In genomic region chr5:96315431-96315830, GRCh38 we compare ENCODE assay signal across 20 cellular contexts.
DNase-seq lines count a peak whose midpoint lies in the region; ATAC-seq and TF ChIP-seq lines count a peak whose summit lies in the region.
"Had no signal": no experiment of that assay in that cellular context is flagged by ENCODE, and none has a peak within 500 bp of the region (broad histone marks: within the 10 kb centered on the region; RNA-seq: fewer than 3 reads in every experiment).

No MANE protein-coding gene starts in this region.

- no peak overlapping the region for H2AFZ ChIP-seq in hepatocyte

- POLR2A ChIA-PET in AG04450 (lab: Yijun Ruan, JAX), result no interaction called here

- no peaks in the 10 kb centered on the region for H3K36me3 ChIP-seq in hepatocyte (replicated peaks; ENCODE audit: insufficient read depth, low read depth)
- H3K36me3 ChIP-seq: heart right ventricle, SJCRH30 had no signal

- H3K36me3 Mint-ChIP-seq in T-helper 17 cell (ENCODE audit: low read depth), result peaks cover 3% of the 10 kb centered on the region
- H3K36me3 Mint-ChIP-seq: activated CD4-positive, alpha-beta memory T cell treated with anti-CD3 and anti-CD28 coated beads for 36 hours; CD4-positive, CD25-positive, alpha-beta regulatory T cell had no signal

- no peaks in the 10 kb centered on the region for H3K79me2 ChIP-seq in hepatocyte

- DNase-seq in AG04450 (ENCODE audit: low read depth, low spot score), result no peak
- no peak for DNase-seq in T-helper 17 cell
- no peak for DNase-seq in hepatocyte (ENCODE audit: low spot score)
- no peak for DNase-seq in activated CD4-positive, alpha-beta T cell treated with anti-CD3 and anti-CD28 coated beads for 48 hours
- no peak for DNase-seq in NCI-H82 treated with DMSO at 0.1 percent for 48 hours (lab: John Stamatoyannopoulos, UW; ENCODE audit: unreplicated experiment)
- DNase-seq: 8988T; activated CD4-positive, alpha-beta memory T cell treated with anti-CD3 and anti-CD28 coated beads for 36 hours; aorta; CD4-positive, CD25-positive, alpha-beta regulatory T cell; cortex of kidney; heart right ventricle; NCI-H2081 treated with DMSO at 0.1 percent for 48 hours; SJCRH30; substantia nigra; T1000 had no signal

- peak; percentile 70 for ATAC-seq in GM19395 (IDR thresholded peaks at IDR 0.05; ENCODE audit: unreplicated experiment)
- peak; percentile 72 for ATAC-seq in HG02588 (IDR thresholded peaks at IDR 0.05; ENCODE audit: unreplicated experiment)
- ATAC-seq in HG03175 (IDR thresholded peaks at IDR 0.05; ENCODE audit: unreplicated experiment), result peak; percentile 66
- no peak for ATAC-seq in T-helper 17 cell
- ATAC-seq: esophagus mucosa, heart right ventricle had no signal

- H3K27ac ChIP-seq in AG04450 (ENCODE audit: low read depth, low read length) (peak overlapping the region; percentile 42), hepatocyte (no peak overlapping the region)
- H3K27ac ChIP-seq: heart right ventricle, SJCRH30 had no signal

- peaks cover 18% of the 10 kb centered on the region for H3K27me3 Mint-ChIP-seq in T-helper 17 cell

- no peak overlapping the region for H3K27ac Mint-ChIP-seq in T-helper 17 cell
- H3K27ac Mint-ChIP-seq: activated CD4-positive, alpha-beta memory T cell treated with anti-CD3 and anti-CD28 coated beads for 36 hours; activated T-helper 2 cell treated with anti-CD3 and anti-CD28 coated beads, Interferon-gamma antibody, Interleukin-2, Interleukin-4, amounts not matched to agents 10 μg/mL and 5 μg/mL and 100 μg/mL, durations not matched to agents 14 hours and 24 hours and 36 hours; CD4-positive, CD25-positive, alpha-beta regulatory T cell had no signal

- CTCF ChIA-PET in AG04450 (lab: Charles Lee), result no interaction called here

- TF ChIP-seq CTCF in AG04450 (IDR thresholded peaks at IDR 0.05; ENCODE audit: low read depth, low read length), result no peak
- TF ChIP-seq CTCF in hepatocyte (IDR thresholded peaks at IDR 0.05; ENCODE audit: poor library complexity), result no peak

- no peak overlapping the region for H3K4me3 Mint-ChIP-seq in T-helper 17 cell
- H3K4me3 Mint-ChIP-seq: activated CD4-positive, alpha-beta memory T cell treated with anti-CD3 and anti-CD28 coated beads for 36 hours; CD4-positive, CD25-positive, alpha-beta regulatory T cell had no signal

- no peaks in the 10 kb centered on the region for H3K9me2 ChIP-seq in hepatocyte (replicated peaks; ENCODE audit: insufficient read depth)

- no peaks in the 10 kb centered on the region for H3K4me1 Mint-ChIP-seq in T-helper 17 cell
- H3K4me1 Mint-ChIP-seq: CD4-positive, CD25-positive, alpha-beta regulatory T cell had no signal

- H3K4me3 ChIP-seq in AG04450 (ENCODE audit: low read depth, low read length), result no peak overlapping the region
- no peak overlapping the region for H3K4me3 ChIP-seq in hepatocyte
- H3K4me3 ChIP-seq: heart right ventricle, SJCRH30 had no signal

- H3K27me3 ChIP-seq in AG04450 (ENCODE audit: control insufficient read depth, insufficient read depth, low read length) (no peaks in the 10 kb centered on the region), hepatocyte (no peaks in the 10 kb centered on the region)
- H3K27me3 ChIP-seq: heart right ventricle, SJCRH30 had no signal

- no peak overlapping the region for H3K4me2 ChIP-seq in hepatocyte

- H3K4me1 ChIP-seq in hepatocyte (ENCODE audit: insufficient read depth), result no peaks in the 10 kb centered on the region
- H3K4me1 ChIP-seq: SJCRH30 had no signal

- H4K20me1 ChIP-seq in hepatocyte (ENCODE audit: insufficient read depth, poor library complexity, severe bottlenecking), result no peaks in the 10 kb centered on the region

- H3K9me3 ChIP-seq in AG04450 (ENCODE audit: control insufficient read depth, insufficient read depth, low read length) (no peaks in the 10 kb centered on the region), T-helper 17 cell (ENCODE audit: control insufficient read depth, low read length, poor library complexity, severe bottlenecking) (no peaks in the 10 kb centered on the region), hepatocyte (ENCODE audit: low read depth) (no peaks in the 10 kb centered on the region)
- H3K9me3 ChIP-seq: SJCRH30 had no signal
